ENCODE assay signal across 1 cellular context in the genomic region with DNA sequence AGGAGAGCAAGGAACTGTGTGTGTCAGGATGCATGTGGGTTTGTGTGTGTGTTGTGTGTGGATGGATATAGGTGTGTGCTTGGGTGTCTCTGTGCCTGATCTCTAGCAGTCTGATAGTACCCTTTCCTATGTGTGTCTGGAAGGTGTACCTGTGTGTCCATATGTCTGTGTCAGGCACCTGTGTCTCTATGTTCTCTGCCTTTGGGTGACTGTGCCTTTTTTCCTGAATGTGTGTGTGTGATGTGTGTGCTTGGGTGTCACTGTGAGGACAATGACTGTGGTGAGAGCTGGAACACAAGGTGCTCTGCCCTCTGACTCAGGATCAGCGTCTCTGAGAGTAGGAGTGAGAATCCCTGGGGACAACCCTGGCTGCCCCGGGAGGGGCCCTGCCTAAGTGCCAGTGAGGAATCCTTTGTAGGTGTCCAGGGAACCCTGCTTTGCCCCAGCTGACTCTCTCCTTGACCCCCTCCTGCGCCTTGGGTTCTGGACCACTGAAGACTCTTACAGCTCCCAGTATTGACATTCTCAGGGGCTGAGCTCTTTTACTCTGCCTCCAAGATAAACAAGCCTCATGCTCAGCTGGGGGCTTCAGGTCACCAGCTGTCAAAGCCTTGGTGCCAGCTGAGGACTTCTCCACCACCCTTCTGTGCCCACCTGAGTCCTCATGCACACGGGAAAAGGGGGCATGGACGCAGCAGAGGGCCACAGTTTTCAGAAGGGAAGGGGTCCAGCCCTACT.
TF ChIP-seq lines count a peak whose summit lies in the region.

No MANE protein-coding gene starts in this region.

TF ChIP-seq in GM12878, 131 proteins besides CTCF, POLR2A, EP300 and RAD21:
- TF ChIP-seq RBBP5 (conservative IDR thresholded peaks at IDR 0.05): no peak
- TF ChIP-seq RUNX3 (IDR thresholded peaks at IDR 0.05; ENCODE audit: low read length): no peak
- TF ChIP-seq RAD51 (IDR thresholded peaks at IDR 0.05): no peak
- TF ChIP-seq ATF7 (IDR thresholded peaks at IDR 0.05; ENCODE audit: low read depth): no peak
- TF ChIP-seq KLF5 (IDR thresholded peaks at IDR 0.05; ENCODE audit: partially characterized antibody): no peak
- TF ChIP-seq YBX1 (IDR thresholded peaks at IDR 0.05): no peak
- no peak for TF ChIP-seq TCF7 (IDR thresholded peaks at IDR 0.05; ENCODE audit: borderline replicate concordance)
- TF ChIP-seq ZNF274 (IDR thresholded peaks at IDR 0.05; ENCODE audit: insufficient read depth, insufficient read length): no peak
- TF ChIP-seq STAT3 (IDR thresholded peaks at IDR 0.05; ENCODE audit: low read depth, low read length): no peak
